In genomic region chr16:89202422-89203215, GRCh38 we compare ENCODE assay signal across 11 cellular contexts. TPM values are rescaled to one million over a fixed set of nuclear protein-coding genes. Genes with fewer than 3 reads are reported as not detected.
DNase-seq lines count a peak whose midpoint lies in the region; ATAC-seq, FAIRE-seq and TF ChIP-seq lines count a peak whose summit lies in the region.
"Had no signal": no experiment of that assay in that cellular context is flagged by ENCODE, and none has a peak within 500 bp of the region (broad histone marks: within the 10 kb centered on the region; RNA-seq: fewer than 3 reads in every experiment).

No MANE protein-coding gene starts in this region.

- peaks cover 60% of the 10 kb centered on the region for H3K27me3 ChIP-seq in HUES64 (ENCODE audit: insufficient read depth, low read length)
- peaks cover 6 to 99% (median 51%) of the 10 kb centered on the region in 4 donors for H3K27me3 ChIP-seq in esophagus muscularis mucosa
- no peaks in the 10 kb centered on the region for H3K27me3 ChIP-seq in pancreas

- no peak for TF ChIP-seq EP300 in esophagus muscularis mucosa (IDR thresholded peaks at IDR 0.05)

- peak overlapping the region; percentile 49 for H3K27ac Mint-ChIP-seq in Calu3 (ENCODE audit: unreplicated experiment)

- H3K36me3 ChIP-seq in HUES64 (ENCODE audit: insufficient read depth, low read length) (no peaks in the 10 kb centered on the region), esophagus muscularis mucosa (no peaks in the 10 kb centered on the region), pancreas (no peaks in the 10 kb centered on the region)
- H3K36me3 ChIP-seq: adrenal gland had no signal

- TF ChIP-seq CTCF in Calu3 (IDR thresholded peaks at IDR 0.05; ENCODE audit: unreplicated experiment) (no peak), esophagus muscularis mucosa (IDR thresholded peaks at IDR 0.05) (no peak), pancreas (IDR thresholded peaks at IDR 0.05) (no peak)

- CTCF ChIA-PET in Calu3 (lab: Charles Lee): interaction anchor here (0.6 kb wide), 1 partner anchor 31 kb away, joined by 3 read pairs; the partner anchor contains the start of gene CDH15

- BruUV-seq in Calu3 (replicated peaks; lab: Mats Ljungman, UMichigan): no TSS peak

- H3K4me1 ChIP-seq in HUES64 (ENCODE audit: insufficient read depth, low read length) (peaks cover 3% of the 10 kb centered on the region; the same call in 1 of the 2 replicates), esophagus muscularis mucosa (peaks cover 7 to 28% (median 25%) of the 10 kb centered on the region in 4 donors), pancreas (no peaks in the 10 kb centered on the region)

- peak overlapping the region; percentile 67 for H3K4me3 Mint-ChIP-seq in Calu3 (ENCODE audit: low read depth, unreplicated experiment)

- no peak for TF ChIP-seq POLR2A in esophagus muscularis mucosa (IDR thresholded peaks at IDR 0.05; ENCODE audit: low read depth)

- peaks cover 10% of the 10 kb centered on the region for H3K4me1 Mint-ChIP-seq in Calu3 (ENCODE audit: low read depth, unreplicated experiment)

- no peak overlapping the region for H3K9ac ChIP-seq in HUES64 (ENCODE audit: low read depth, low read length)

- H3K9me3 Mint-ChIP-seq in Calu3 (ENCODE audit: low read depth, unreplicated experiment): no peaks in the 10 kb centered on the region

- H3K9me3 ChIP-seq in HUES64 (ENCODE audit: insufficient read depth, low read depth, low read length) (no peaks in the 10 kb centered on the region; the same call in 1 of the 2 replicates), esophagus muscularis mucosa (peaks cover 0 to 4% (median 0%) of the 10 kb centered on the region in 4 donors), pancreas (no peaks in the 10 kb centered on the region)
- H3K9me3 ChIP-seq: adrenal gland had no signal

- no peak overlapping the region for H3K27ac ChIP-seq in HUES64 (ENCODE audit: low read depth, low read length)
- no peak overlapping the region for H3K27ac ChIP-seq in esophagus muscularis mucosa (replicated peaks in 1 of 4)
- H3K27ac ChIP-seq in pancreas: no peak overlapping the region

- 47% methylated on average over 49 of the region's 49 CpGs for WGBS in HUES64
- WGBS in esophagus muscularis mucosa: 52% methylated on average over 49 of the region's 49 CpGs
- WGBS in pancreas, 2 donors: 34 to 41% methylated on average over 47 to 49 of the region's 49 CpGs

- ATAC-seq in pancreas: no peak

- no peak for DNase-seq in Calu3
- DNase-seq in esophagus muscularis mucosa (ENCODE audit: extremely low spot score): no peak
- peak in 2 of 6 donors; percentile 18 to 56 for DNase-seq in pancreas
- no peak for DNase-seq in NCI-H446 treated with DMSO at 0.1 percent for 48 hours (lab: John Stamatoyannopoulos, UW)
- DNase-seq in A172 (ENCODE audit: low spot score): no peak
- DNase-seq in NCI-H2107 treated with DMSO at 0.1 percent for 48 hours (lab: John Stamatoyannopoulos, UW; ENCODE audit: unreplicated experiment): no peak
- DNase-seq in NCI-H1694 (lab: John Stamatoyannopoulos, UW): no peak
- DNase-seq: DND-41 had no signal

- peak overlapping the region; percentile 50 for H3K4me3 ChIP-seq in HUES64 (ENCODE audit: low read length)
- H3K4me3 ChIP-seq in esophagus muscularis mucosa: peak overlapping the region in 3 of 4 donors; percentile 28 to 44 (median 42)
- peak overlapping the region; percentile 11 to 47 (median 32) for H3K4me3 ChIP-seq in pancreas

- H3K27me3 Mint-ChIP-seq in Calu3 (ENCODE audit: unreplicated experiment): peaks cover 49% of the 10 kb centered on the region

- peaks cover 11% of the 10 kb centered on the region for H3K36me3 Mint-ChIP-seq in Calu3 (ENCODE audit: insufficient read depth, unreplicated experiment)

- intact Hi-C loops in Calu3 (cut with micrococcal nuclease; ENCODE audit: unreplicated experiment): no loop called here
- intact Hi-C loops in esophagus muscularis mucosa (cut with DNase I): no loop called here
- intact Hi-C loops in pancreas (cut with DNase I): no loop called here

- no peak for FAIRE-seq in pancreas (lab: Jason Lieb, UNC)

RNA-seq across cellular contexts. Expression of gene SLC22A31, which starts 2.3 kb away (rescaled TPM):
- total RNA-seq in Calu3 (2022) (0.52 and 2.0 TPM in 2 replicates), esophagus muscularis mucosa (under 1 TPM in 1 of 4 donors, not detected in 3; 0.26 TPM), pancreas (10 to 100 TPM in 4 of 6 donors, 1 to 10 TPM in 1, under 1 TPM in 1; 0.37 to 49.7 (median 39.0) TPM)
- polyA plus RNA-seq in HUES64 (2013, experiment 1 of 2): 1.3 TPM
- 2.4 TPM for polyA plus RNA-seq in HUES64 (2013, experiment 2 of 2)
- polyA plus RNA-seq in pancreas: 100 to 1,000 TPM in 1 of 2 donors, 1 to 10 TPM in 1; 3.8 to 131 TPM
- not detected in 2 replicates for total RNA-seq in A172 (2014; rRNA removed; shearing (Covaris generic))
- total RNA-seq: renal cortical epithelial cell had no signal

RNA-seq across cellular contexts. Expression of gene ZNF778, which starts 14.9 kb away (rescaled TPM):
- 15.3 and 16.6 TPM in 2 replicates for total RNA-seq in Calu3 (2022)
- 10.4 TPM for polyA plus RNA-seq in HUES64 (2013, experiment 1 of 2)
- polyA plus RNA-seq in HUES64 (2013, experiment 2 of 2): 11.6 TPM
- total RNA-seq in esophagus muscularis mucosa: 10 to 100 TPM; 11.2 to 17.2 (median 13.9) TPM
- 10 to 100 TPM in 1 of 6 donors, 1 to 10 TPM in 5; 4.9 to 10.3 (median 6.3) TPM for total RNA-seq in pancreas
- 1 to 10 TPM; 1.2 to 3.3 TPM for polyA plus RNA-seq in pancreas
- total RNA-seq in A172 (2014; rRNA removed; shearing (Covaris generic)): 8.8 and 10.5 TPM in 2 replicates

RNA-seq across cellular contexts. Expression of gene CDH15, which starts 31.1 kb away (rescaled TPM):
- not detected in 2 replicates for total RNA-seq in Calu3 (2022)
- 0.15 TPM for polyA plus RNA-seq in HUES64 (2013, experiment 1 of 2)
- 0.13 TPM for polyA plus RNA-seq in HUES64 (2013, experiment 2 of 2)
- under 1 TPM in 3 of 4 donors, not detected in 1; under 0.01 to 0.17 (median 0.13) TPM for total RNA-seq in esophagus muscularis mucosa
- 1 to 10 TPM in 3 of 6 donors, under 1 TPM in 2, not detected in 1; 0.09 to 2.5 (median 1.1) TPM for total RNA-seq in pancreas
- 1 to 10 TPM in 1 of 2 donors, not detected in 1; 1.8 TPM for polyA plus RNA-seq in pancreas
- not detected in 2 replicates for total RNA-seq in A172 (2014; rRNA removed; shearing (Covaris generic))
- total RNA-seq: renal cortical epithelial cell had no signal
